In genomic region chr5:61407706-61408105, GRCh38 we compare ENCODE assay signal across 10 cellular contexts.
A peak's percentile ranks its signal among the peaks of the same experiment; 100 is the strongest.
DNase-seq lines count a peak whose midpoint lies in the region; ATAC-seq and TF ChIP-seq lines count a peak whose summit lies in the region.
"Had no signal": no experiment of that assay in that cellular context is flagged by ENCODE, and none has a peak within 500 bp of the region (broad histone marks: within the 10 kb centered on the region; RNA-seq: fewer than 3 reads in every experiment).

No MANE protein-coding gene starts in this region.

- TF ChIP-seq EP300 in transverse colon (IDR thresholded peaks at IDR 0.05; ENCODE audit: low read depth) = no peak

- DNase-seq in left ventricle myocardium superior (no peak), right cardiac atrium (no peak), memory B cell (ENCODE audit: low spot score in 2 of 2) (no peak), transverse colon (no peak), GM10248 (ENCODE audit: extremely low spot score) (no peak), KBM-7 (no peak), NCI-H2171 treated with DMSO at 0.1 percent for 48 hours (lab: John Stamatoyannopoulos, UW) (no peak)
- DNase-seq: activated naive CD8-positive, alpha-beta T cell treated with anti-CD3 and anti-CD28 coated beads, Interleukin-2, amount 50 U/mL, for 24 hours had no signal

- no peaks in the 10 kb centered on the region for H3K4me1 ChIP-seq in right cardiac atrium (ENCODE audit: control insufficient read depth, insufficient read depth, low read length)
- H3K4me1 ChIP-seq in transverse colon = peaks cover 3 to 56% (median 16%) of the 10 kb centered on the region in 4 donors

- peak; percentile 29 for ATAC-seq in left ventricle myocardium superior
- no peak for ATAC-seq in right cardiac atrium
- ATAC-seq in memory B cell (ENCODE audit: low read depth) = no peak

- H3K27ac Mint-ChIP-seq in brain (peak overlapping the region in 3 of 5 experiments; percentile 25 to 86 (median 73)), memory B cell (peak overlapping the region; percentile 89)

- peak overlapping the region; percentile 77 to 85 (median 84) for H3K4me3 Mint-ChIP-seq in brain
- peak overlapping the region; percentile 85 for H3K4me3 Mint-ChIP-seq in memory B cell

- no peaks in the 10 kb centered on the region for H3K27me3 ChIP-seq in right cardiac atrium (ENCODE audit: control insufficient read depth, insufficient read depth)
- H3K27me3 ChIP-seq in transverse colon = no peaks in the 10 kb centered on the region

- TF ChIP-seq CTCF in brain (conservative IDR thresholded peaks at IDR 0.05) = no peak
- TF ChIP-seq CTCF in transverse colon (IDR thresholded peaks at IDR 0.05) = no peak
- TF ChIP-seq CTCF in GM10248 (IDR thresholded peaks at IDR 0.05; ENCODE audit: control extremely low read depth, extremely low read depth, low read depth, missing control alignments) = no peak

- H3K36me3 ChIP-seq in transverse colon = no peaks in the 10 kb centered on the region

- TF ChIP-seq POLR2A in transverse colon (IDR thresholded peaks at IDR 0.05) = no peak

- peaks cover 91% of the 10 kb centered on the region for H3K4me1 Mint-ChIP-seq in brain
- peaks cover 17% of the 10 kb centered on the region for H3K4me1 Mint-ChIP-seq in memory B cell

- H3K27me3 Mint-ChIP-seq in brain = no peaks in the 10 kb centered on the region
- H3K27me3 Mint-ChIP-seq in memory B cell = no peaks in the 10 kb centered on the region

- no peaks in the 10 kb centered on the region for H3K9me3 ChIP-seq in right cardiac atrium (ENCODE audit: control insufficient read depth, low read length)
- no peaks in the 10 kb centered on the region for H3K9me3 ChIP-seq in transverse colon

- H3K36me3 Mint-ChIP-seq in brain (peaks cover 13% of the 10 kb centered on the region), memory B cell (no peaks in the 10 kb centered on the region)

- intact Hi-C loops in left ventricle myocardium superior (cut with micrococcal nuclease) (loop anchor here (10.0 kb wide), 1 partner anchor 63 kb away; no protein-coding TSS in a partner anchor), right cardiac atrium (cut with DNase I) (loop anchor here in 1 of 4 donors (10.0 kb wide), 1 partner anchor 73 kb away; the partner anchor contains the start of gene ZSWIM6), transverse colon (cut with DNase I; ENCODE audit: low total_unique reads) (loop anchor here (5.0 kb wide), 1 partner anchor 75 kb away; the partner anchor contains the start of gene ZSWIM6)

- in situ Hi-C loops in transverse colon (cut with MboI; ENCODE audit: low pct_ligation_motif_present in 1 of 4, low pct_unique_long_range_greater_than_20kb in 1 of 4, low sequenced_read_pairs in 3 of 4) = no loop called here
- in situ Hi-C loops in KBM-7 (cut with MboI; ENCODE audit: low pct_unique_long_range_greater_than_20kb, low sequenced_read_pairs) = no loop called here

- H3K27ac ChIP-seq in right cardiac atrium (ENCODE audit: low read length) = no peak overlapping the region
- peak overlapping the region; percentile 43 to 79 (median 64) for H3K27ac ChIP-seq in transverse colon
- H3K27ac ChIP-seq: VCaP had no signal

- H3K4me3 ChIP-seq in right cardiac atrium (ENCODE audit: low read length) (no peak overlapping the region), transverse colon (peak overlapping the region in 1 of 4 donors; percentile 14)

- CTCF ChIA-PET in GM10248 (lab: Yijun Ruan, JAX) = no interaction called here

- POLR2A ChIA-PET in GM10248 (lab: Yijun Ruan, JAX) = no interaction called here

- H3K9me3 Mint-ChIP-seq in brain = peaks cover 0 to 3% (median 0%) of the 10 kb centered on the region in 5 experiments
- no peaks in the 10 kb centered on the region for H3K9me3 Mint-ChIP-seq in memory B cell
- H3K9me3 Mint-ChIP-seq: activated naive CD8-positive, alpha-beta T cell treated with anti-CD3 and anti-CD28 coated beads, Interleukin-2, amount 50 U/mL, for 24 hours had no signal

- 31% methylated on average over 1 of the region's 1 CpG for WGBS in right cardiac atrium
- 50 to 61% methylated on average over 1 of the region's 1 CpG for WGBS in transverse colon (ENCODE audit: low coverage in 1 of 2), 2 donors
